ENCODE assay signal across 10 cellular contexts in genomic region chr17:74205274-74205673, GRCh38. TPM values are rescaled to one million over a fixed set of nuclear protein-coding genes. Genes with fewer than 3 reads are reported as not detected.
DNase-seq lines count a peak whose midpoint lies in the region; ATAC-seq, FAIRE-seq and TF ChIP-seq lines count a peak whose summit lies in the region.
"Had no signal": no experiment of that assay in that cellular context is flagged by ENCODE, and none has a peak within 500 bp of the region (broad histone marks: within the 10 kb centered on the region; RNA-seq: fewer than 3 reads in every experiment).

No MANE protein-coding gene starts in this region.

- peak; percentile 55 for FAIRE-seq in urothelium cell line (lab: Jason Lieb, UNC)
- FAIRE-seq in small intestine (lab: Jason Lieb, UNC): no peak

- peaks cover 66% of the 10 kb centered on the region for H3K4me1 ChIP-seq in left ventricle myocardium inferior
- H3K4me1 ChIP-seq in heart left ventricle: peaks cover 0 to 57% (median 35%) of the 10 kb centered on the region in 12 donors
- H3K4me1 ChIP-seq in iPS-18a (ENCODE audit: control insufficient read depth, low read depth, low read length): peaks cover 9% of the 10 kb centered on the region
- H3K4me1 ChIP-seq in small intestine (ENCODE audit: control insufficient read depth in 2 of 2, insufficient read depth in 1 of 2, low read depth in 1 of 2, low read length in 1 of 2): no peaks in the 10 kb centered on the region

- H3K36me3 ChIP-seq in left ventricle myocardium inferior (peaks cover 57% of the 10 kb centered on the region), heart left ventricle (peaks cover 0 to 60% (median 55%) of the 10 kb centered on the region in 9 donors), iPS-18a (ENCODE audit: control insufficient read depth, low read depth, low read length) (peaks cover 59% of the 10 kb centered on the region), small intestine (ENCODE audit: control insufficient read depth in 2 of 2, insufficient read depth in 2 of 2, low read length in 2 of 2) (peaks cover 8 to 12% of the 10 kb centered on the region in 2 donors)

- H3K27ac ChIP-seq in left ventricle myocardium inferior (replicated peaks) (no peak overlapping the region), heart left ventricle (no peak overlapping the region), iPS-18a (ENCODE audit: low read length) (no peak overlapping the region), small intestine (ENCODE audit: low read depth in 1 of 2, low read length in 1 of 2) (no peak overlapping the region), caudate nucleus (ENCODE audit: low read depth, low read length) (no peak overlapping the region)

- TF ChIP-seq POLR2A in heart left ventricle (IDR thresholded peaks at IDR 0.05): no peak

- POLR2A ChIA-PET in activated CD8-positive, alpha-beta T cell treated with anti-CD3 and anti-CD28 coated beads for 36 hours (lab: Charles Lee): interaction anchor here (0.5 to 3.0 kb wide), 6 partner anchors 8 to 308 kb away, joined by 3 to 13 read pairs (median 4); partner anchors contain the start of gene TTYH2

- peaks cover 10% of the 10 kb centered on the region for H3K27me3 Mint-ChIP-seq in activated CD8-positive, alpha-beta T cell treated with anti-CD3 and anti-CD28 coated beads for 36 hours

- peak overlapping the region; percentile 100 for H3K27ac Mint-ChIP-seq in activated CD8-positive, alpha-beta T cell treated with anti-CD3 and anti-CD28 coated beads for 36 hours

- H3K9ac ChIP-seq in iPS-18a (ENCODE audit: low read length): peak overlapping the region; percentile 100

- H3K4me1 Mint-ChIP-seq in activated CD8-positive, alpha-beta T cell treated with anti-CD3 and anti-CD28 coated beads for 36 hours (ENCODE audit: low read depth): peaks cover 44% of the 10 kb centered on the region

- DNase-seq in left ventricle myocardium inferior: no peak
- DNase-seq in heart left ventricle: no peak
- no peak for DNase-seq in activated CD8-positive, alpha-beta T cell treated with anti-CD3 and anti-CD28 coated beads for 36 hours
- no peak for DNase-seq in urothelium cell line (ENCODE audit: low spot score)
- no peak for DNase-seq in small intestine
- DNase-seq in HCEC 1CT: no peak
- no peak for DNase-seq in caudate nucleus (lab: John Stamatoyannopoulos, UW)
- DNase-seq: left ventricle myocardium superior, SIG-M5 had no signal

- no peak for ATAC-seq in heart left ventricle
- ATAC-seq in activated CD8-positive, alpha-beta T cell treated with anti-CD3 and anti-CD28 coated beads for 36 hours: no peak
- ATAC-seq: left ventricle myocardium superior had no signal

- 74 to 81% (median 77%) methylated on average over 3 of the region's 3 CpGs for WGBS in heart left ventricle, 4 donors
- WGBS in small intestine, 3 donors: 77 to 88% (median 84%) methylated on average over 3 of the region's 3 CpGs

- H3K9me3 ChIP-seq in left ventricle myocardium inferior (replicated peaks) (no peaks in the 10 kb centered on the region), heart left ventricle (no peaks in the 10 kb centered on the region), iPS-18a (ENCODE audit: control insufficient read depth, low read depth, low read length) (no peaks in the 10 kb centered on the region), small intestine (ENCODE audit: control insufficient read depth, low read depth) (no peaks in the 10 kb centered on the region)

- CTCF ChIA-PET in activated CD8-positive, alpha-beta T cell treated with anti-CD3 and anti-CD28 coated beads for 36 hours (lab: Charles Lee): no interaction called here

- H3K4me3 Mint-ChIP-seq in activated CD8-positive, alpha-beta T cell treated with anti-CD3 and anti-CD28 coated beads for 36 hours: peak overlapping the region; percentile 100

- H3K4me3 ChIP-seq in left ventricle myocardium inferior (peak overlapping the region; percentile 93), heart left ventricle (peak overlapping the region in 3 of 12 donors; percentile 74 to 97 (median 94)), iPS-18a (ENCODE audit: low read length) (peak overlapping the region; percentile 98), small intestine (ENCODE audit: low read depth in 1 of 2, low read length in 2 of 2) (no peak overlapping the region)

- H3K27me3 ChIP-seq in left ventricle myocardium inferior (ENCODE audit: low read depth) (peaks cover 24% of the 10 kb centered on the region), heart left ventricle (peaks cover 0 to 17% (median 8%) of the 10 kb centered on the region in 9 donors), iPS-18a (ENCODE audit: control insufficient read depth, insufficient read depth, low read length) (peaks cover 5% of the 10 kb centered on the region), small intestine (ENCODE audit: control insufficient read depth in 2 of 2, insufficient read depth in 2 of 2, low read length in 2 of 2) (no peaks in the 10 kb centered on the region)

- TF ChIP-seq CTCF in left ventricle myocardium inferior (IDR thresholded peaks at IDR 0.05; ENCODE audit: borderline replicate concordance): no peak
- no peak for TF ChIP-seq CTCF in heart left ventricle (IDR thresholded peaks at IDR 0.05)
- no peak for TF ChIP-seq CTCF in activated CD8-positive, alpha-beta T cell treated with anti-CD3 and anti-CD28 coated beads for 36 hours (IDR thresholded peaks at IDR 0.05)

- peaks cover 58% of the 10 kb centered on the region for H3K36me3 Mint-ChIP-seq in activated CD8-positive, alpha-beta T cell treated with anti-CD3 and anti-CD28 coated beads for 36 hours (ENCODE audit: low read depth)

- intact Hi-C loops in left ventricle myocardium inferior (cut with micrococcal nuclease): no loop called here
- intact Hi-C loops in heart left ventricle (cut with DNase I): loop anchor here in 3 of 10 donors (5.0 to 10.0 kb wide), 2 partner anchors 157 to 250 kb away; partner anchors contain the start of gene BTBD17 (in 1 of the 3)
- intact Hi-C loops in activated CD8-positive, alpha-beta T cell treated with anti-CD3 and anti-CD28 coated beads for 36 hours (cut with micrococcal nuclease): no loop called here

- H3K9me3 Mint-ChIP-seq in activated CD8-positive, alpha-beta T cell treated with anti-CD3 and anti-CD28 coated beads for 36 hours: no peaks in the 10 kb centered on the region

RNA-seq across cellular contexts. Expression of gene RPL38, which starts 1.8 kb away (rescaled TPM):
- total RNA-seq in left ventricle myocardium inferior: 702 TPM
- total RNA-seq in heart left ventricle: 100 to 1,000 TPM; 244 to 836 (median 739) TPM
- polyA plus RNA-seq in heart left ventricle: 1,000 to 10,000 TPM in 1 of 2 donors, 100 to 1,000 TPM in 1; 903 to 1,830 TPM
- total RNA-seq in activated CD8-positive, alpha-beta T cell treated with anti-CD3 and anti-CD28 coated beads for 36 hours: 1,000 to 10,000 TPM; 1,500 to 1,574 TPM
- polyA plus RNA-seq in small intestine: 1,000 to 10,000 TPM in 2 of 3 donors, 100 to 1,000 TPM in 1; 823 to 1,409 (median 1,348) TPM

RNA-seq across cellular contexts. Expression of gene TTYH2, which starts 8.1 kb away (rescaled TPM):
- total RNA-seq in left ventricle myocardium inferior (28.1 TPM), heart left ventricle (10 to 100 TPM; 17.3 to 34.6 (median 24.6) TPM)
- polyA plus RNA-seq in heart left ventricle (10 to 100 TPM; 10.3 to 14.5 TPM), small intestine (1 to 10 TPM in 1 of 3 donors, under 1 TPM in 1, not detected in 1; 0.27 to 2.0 TPM)
- total RNA-seq in activated CD8-positive, alpha-beta T cell treated with anti-CD3 and anti-CD28 coated beads for 36 hours: 1 to 10 TPM; 3.4 to 4.9 TPM

Comparison
In these comparisons a context has a peak if more than half of its experiments do, and no peak if none do; other contexts are left out.
1. H3K4me3 ChIP-seq: peak in left ventricle myocardium inferior (single experiment) and iPS-18a (single experiment); none in small intestine (0 of 2).